Comparison of ENCODE assay signal across 15 cellular contexts in the genomic region with DNA sequence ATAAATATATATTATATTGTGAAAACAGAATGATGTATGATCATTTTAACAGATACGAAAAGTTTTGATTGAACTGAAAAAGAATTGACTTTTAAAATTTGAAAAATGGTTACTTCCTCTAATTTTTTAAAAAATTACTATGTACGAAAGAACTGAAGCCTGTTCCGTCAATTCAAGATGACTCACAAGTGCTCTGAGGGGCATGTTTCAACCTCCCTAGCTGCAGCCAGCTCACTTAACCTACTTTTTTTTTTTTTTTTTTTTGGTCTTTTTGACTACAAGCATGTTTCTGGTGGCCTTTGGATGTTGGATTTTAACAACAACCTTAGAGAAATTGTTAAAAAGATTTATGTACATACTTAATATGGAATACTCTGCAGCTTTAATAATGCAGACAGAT.
"Had no signal": no experiment of that assay in that cellular context is flagged by ENCODE, and none has a peak within 500 bp of the region (broad histone marks: within the 10 kb centered on the region; RNA-seq: fewer than 3 reads in every experiment).

No MANE protein-coding gene starts in this region.

- H3K36me3 ChIP-seq: pancreas, thyroid gland had no signal

- H3K4me3 Mint-ChIP-seq: activated CD4-positive, alpha-beta memory T cell treated with anti-CD3 and anti-CD28 coated beads, Interleukin-2, amount 10 ng/mL, durations not matched to agents 7 days and 5 days; activated T-cell treated with anti-CD3 and anti-CD28 coated beads, Interleukin-2, amount 50 U/mL, for 24 hours; endodermal cell; naive thymus-derived CD4-positive, alpha-beta T cell; stimulated activated effector memory CD8-positive, alpha-beta T cell treated with anti-CD3 and anti-CD28 coated beads, Interleukin-12 subunit alpha, Interleukin-12 subunit beta, amount 100 ng/mL, for 72 hours; T-helper 17 cell had no signal

- H3K4me3 ChIP-seq: mucosa of descending colon, pancreas, thyroid gland had no signal

- FAIRE-seq: pancreas had no signal

- H3K27me3 ChIP-seq: pancreas, thyroid gland had no signal

- H3K9me3 ChIP-seq: pancreas, thyroid gland had no signal

- H3K4me1 ChIP-seq: pancreas, thyroid gland had no signal

- H3K27me3 Mint-ChIP-seq: activated CD4-positive, alpha-beta memory T cell treated with anti-CD3 and anti-CD28 coated beads, Interleukin-2, amount 10 ng/mL, durations not matched to agents 7 days and 5 days; activated T-cell treated with anti-CD3 and anti-CD28 coated beads, Interleukin-2, amount 50 U/mL, for 24 hours; T-helper 17 cell had no signal

- H3K36me3 Mint-ChIP-seq: activated naive CD4-positive, alpha-beta T cell treated with anti-CD3 and anti-CD28 coated beads, Interleukin-2, amount 50 U/mL, for 72 hours; naive thymus-derived CD4-positive, alpha-beta T cell; stimulated activated effector memory CD8-positive, alpha-beta T cell treated with anti-CD3 and anti-CD28 coated beads, Interleukin-12 subunit alpha, Interleukin-12 subunit beta, amount 100 ng/mL, for 72 hours had no signal

- H3K27ac ChIP-seq: pancreas, thyroid gland had no signal

- H3K4me1 Mint-ChIP-seq: activated CD4-positive, alpha-beta memory T cell treated with anti-CD3 and anti-CD28 coated beads, Interleukin-2, amount 10 ng/mL, durations not matched to agents 7 days and 5 days; endodermal cell; naive thymus-derived CD4-positive, alpha-beta T cell; stimulated activated effector memory CD8-positive, alpha-beta T cell treated with anti-CD3 and anti-CD28 coated beads, Interleukin-12 subunit alpha, Interleukin-12 subunit beta, amount 100 ng/mL, for 72 hours; T-helper 17 cell had no signal

- DNase-seq: activated CD4-positive, alpha-beta memory T cell treated with anti-CD3 and anti-CD28 coated beads, Interleukin-2, amount 10 ng/mL, durations not matched to agents 7 days and 5 days; activated CD4-positive, alpha-beta T cell treated with anti-CD3 and anti-CD28 coated beads for 4 hours; activated effector memory CD4-positive, alpha-beta T cell treated with anti-CD3 and anti-CD28 coated beads, Interleukin-2, amount 50 U/mL, for 16 hours; activated T-cell treated with anti-CD3 and anti-CD28 coated beads, Interleukin-2, amount 50 U/mL, for 24 hours; amniotic stem cell; endodermal cell; islet precursor cell; mucosa of descending colon; naive thymus-derived CD4-positive, alpha-beta T cell; pancreas; retina; T-helper 17 cell; thyroid gland had no signal

- H3K27ac Mint-ChIP-seq: activated CD4-positive, alpha-beta memory T cell treated with anti-CD3 and anti-CD28 coated beads, Interleukin-2, amount 10 ng/mL, durations not matched to agents 7 days and 5 days; activated naive CD4-positive, alpha-beta T cell treated with anti-CD3 and anti-CD28 coated beads, Interleukin-2, amount 50 U/mL, for 72 hours; activated T-cell treated with anti-CD3 and anti-CD28 coated beads, Interleukin-2, amount 50 U/mL, for 24 hours; endodermal cell; naive thymus-derived CD4-positive, alpha-beta T cell; stimulated activated effector memory CD8-positive, alpha-beta T cell treated with anti-CD3 and anti-CD28 coated beads, Interleukin-12 subunit alpha, Interleukin-12 subunit beta, amount 100 ng/mL, for 72 hours; T-helper 17 cell had no signal
